Comparison of ENCODE assay signal across 8 cellular contexts in the genomic region with DNA sequence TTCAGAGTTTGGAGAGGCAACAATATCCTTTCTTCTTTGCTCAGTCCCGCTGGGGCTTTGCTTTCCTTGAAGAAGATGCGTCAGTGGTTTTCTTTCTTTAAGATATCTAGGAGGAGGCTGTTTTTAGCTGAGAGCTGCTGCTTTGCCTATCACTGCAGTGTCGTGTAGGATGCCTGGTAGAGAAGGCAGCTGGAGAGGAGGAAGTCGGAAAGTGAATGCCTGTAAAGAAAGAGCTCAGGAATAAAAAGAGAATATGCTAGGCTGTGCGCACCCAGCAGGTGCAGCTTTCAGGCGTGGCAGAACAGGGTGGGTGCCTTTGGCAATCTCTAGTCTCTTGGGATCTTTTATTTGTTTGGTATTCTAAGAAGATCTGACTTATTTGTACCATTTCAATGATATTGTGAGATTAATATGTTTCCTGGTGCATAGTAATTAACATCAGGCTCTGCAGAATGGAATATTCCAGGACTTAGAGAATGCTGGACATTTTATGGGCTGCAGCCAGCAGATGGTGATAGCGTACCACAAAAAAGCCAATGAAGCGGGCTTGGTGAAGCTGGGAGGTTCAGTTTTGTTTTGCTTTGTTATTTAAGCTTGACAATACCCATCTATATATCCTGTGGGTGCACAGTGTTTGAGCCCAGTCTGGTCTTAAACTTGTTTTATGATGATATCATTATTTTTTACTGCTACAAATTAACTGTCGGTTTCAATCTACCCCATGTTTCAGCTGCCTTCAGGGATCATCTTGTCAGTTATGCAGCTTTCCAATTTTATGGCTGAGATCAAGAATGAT. TPM values are rescaled to one million over a fixed set of nuclear protein-coding genes. Genes with fewer than 3 reads are reported as not detected.
DNase-seq lines count a peak whose midpoint lies in the region; ATAC-seq, FAIRE-seq and TF ChIP-seq lines count a peak whose summit lies in the region.

No MANE protein-coding gene starts in this region.

- no peak overlapping the region for H3K4me3 ChIP-seq in WERI-Rb-1 (ENCODE audit: low read depth, low read length)
- no peak overlapping the region for H3K4me3 ChIP-seq in endothelial cell of umbilical vein (replicated peaks in 1 of 3; ENCODE audit: insufficient read depth in 1 of 3, low read depth in 1 of 3, low read length in 3 of 3)
- H3K4me3 ChIP-seq in suprapubic skin: no peak overlapping the region

- WGBS in suprapubic skin: 39% methylated on average over 9 of the region's 9 CpGs

- TF ChIP-seq CTCF in AG09319 (IDR thresholded peaks at IDR 0.05; ENCODE audit: low read depth, low read length): peak; percentile 80
- TF ChIP-seq CTCF in WERI-Rb-1 (IDR thresholded peaks at IDR 0.05; ENCODE audit: low read depth, low read length): peak; percentile 75
- peak; percentile 67 to 68 for TF ChIP-seq CTCF in endothelial cell of umbilical vein (IDR thresholded peaks at IDR 0.05; ENCODE audit: extremely low read depth in 1 of 2, insufficient read depth in 1 of 2, low read depth in 1 of 2, low read length in 2 of 2)
- peak; percentile 43 to 62 for TF ChIP-seq CTCF in suprapubic skin (IDR thresholded peaks at IDR 0.05)

- intact Hi-C loops in endothelial cell of umbilical vein (cut with micrococcal nuclease): loop anchor here (1.0 to 2.0 kb wide), 9 partner anchors 35 to 1773 kb away; partner anchors contain the start of gene CAVIN2

- peak; percentile 75 for ATAC-seq in GM18502 (IDR thresholded peaks at IDR 0.05; ENCODE audit: poor library complexity, unreplicated experiment)
- peak; percentile 65 for ATAC-seq in HG02970 (IDR thresholded peaks at IDR 0.05; ENCODE audit: low FRiP score, unreplicated experiment)

- no peak overlapping the region for H3K4me2 ChIP-seq in endothelial cell of umbilical vein (ENCODE audit: insufficient read depth, low read length)

- no peaks in the 10 kb centered on the region for H3K79me2 ChIP-seq in endothelial cell of umbilical vein (ENCODE audit: control insufficient read depth, insufficient read depth, low read length)

- H3K9ac ChIP-seq in endothelial cell of umbilical vein (replicated peaks; ENCODE audit: extremely low read depth, insufficient read depth, low read length): no peak overlapping the region

- H3K27me3 ChIP-seq in WERI-Rb-1 (ENCODE audit: insufficient read depth, low read depth, severe bottlenecking): no peaks in the 10 kb centered on the region
- H3K27me3 ChIP-seq in endothelial cell of umbilical vein (ENCODE audit: control insufficient read depth in 2 of 2, insufficient read depth in 2 of 2, low read length in 2 of 2): no peaks in the 10 kb centered on the region
- H3K27me3 ChIP-seq in suprapubic skin: no peaks in the 10 kb centered on the region

- H3K36me3 ChIP-seq in WERI-Rb-1 (no peaks in the 10 kb centered on the region), endothelial cell of umbilical vein (ENCODE audit: control insufficient read depth in 2 of 2, extremely low read depth in 1 of 2, insufficient read depth in 2 of 2, low read length in 2 of 2) (no peaks in the 10 kb centered on the region), suprapubic skin (no peaks in the 10 kb centered on the region)

- TF ChIP-seq EP300 in suprapubic skin (IDR thresholded peaks at IDR 0.05): no peak

- H3K27ac ChIP-seq in WERI-Rb-1 (no peak overlapping the region), endothelial cell of umbilical vein (ENCODE audit: insufficient read depth, low read depth, low read length) (no peak overlapping the region), suprapubic skin (no peak overlapping the region)

- dilution Hi-C loops in endothelial cell of umbilical vein (cut with MboI; ENCODE audit: extremely low pct_ligation_motif_present, low sequenced_read_pairs): no loop called here

- H3K9me3 ChIP-seq in WERI-Rb-1 (ENCODE audit: severe bottlenecking) (no peaks in the 10 kb centered on the region), endothelial cell of umbilical vein (replicated peaks; ENCODE audit: control insufficient read depth, insufficient read depth, low read length) (no peaks in the 10 kb centered on the region), suprapubic skin (no peaks in the 10 kb centered on the region)

- DNase-seq in AG09319 (ENCODE audit: extremely low read depth, low read depth) (peak; percentile 36), NCI-H1930 (lab: John Stamatoyannopoulos, UW) (peak; percentile 28 to 50), WERI-Rb-1 (peak; percentile 53), endothelial cell of umbilical vein (ENCODE audit: low read depth, low spot score) (peak; percentile 86), middle frontal gyrus (ENCODE audit: extremely low spot score, low spot score) (peak; percentile 79), suprapubic skin (ENCODE audit: low spot score in 2 of 2) (no peak)

- no peak for TF ChIP-seq POLR2A in endothelial cell of umbilical vein (IDR thresholded peaks at IDR 0.05; ENCODE audit: low read depth, low read length)
- TF ChIP-seq POLR2A in suprapubic skin (IDR thresholded peaks at IDR 0.05): no peak

- CTCF ChIA-PET in endothelial cell of umbilical vein (lab: Charles Lee): interaction anchor here (0.6 to 12.1 kb wide), 78 partner anchors 9 to 1884 kb away, joined by 3 to 532 read pairs (median 4); partner anchors contain the start of genes CAVIN2 and TMEFF2

- no peak overlapping the region for H2AFZ ChIP-seq in endothelial cell of umbilical vein (ENCODE audit: low read depth, low read length)

- H3K4me1 ChIP-seq in endothelial cell of umbilical vein (ENCODE audit: control insufficient read depth, extremely low read depth, insufficient read depth, low read length) (peaks cover 2% of the 10 kb centered on the region), suprapubic skin (no peaks in the 10 kb centered on the region)

- H4K20me1 ChIP-seq in endothelial cell of umbilical vein (replicated peaks; ENCODE audit: control insufficient read depth, extremely low read depth, insufficient read depth, low read length): no peaks in the 10 kb centered on the region

- no peaks in the 10 kb centered on the region for H3K9me1 ChIP-seq in endothelial cell of umbilical vein (replicated peaks; ENCODE audit: control insufficient read depth, extremely low read depth, insufficient read depth, low read length)

- BruUV-seq in endothelial cell of umbilical vein (replicated peaks; lab: Mats Ljungman, UMichigan): no TSS peak

- POLR2A ChIA-PET in endothelial cell of umbilical vein (lab: Charles Lee): interaction anchor here (1.0 to 1.7 kb wide), 2 partner anchors 19 to 350 kb away, joined by 4 to 17 read pairs; no protein-coding TSS in a partner anchor

- FAIRE-seq in endothelial cell of umbilical vein (lab: Jason Lieb, UNC): peak; percentile 94

TF ChIP-seq in endothelial cell of umbilical vein, 7 proteins besides CTCF, POLR2A, EP300 and RAD21:
- TF ChIP-seq JUN (IDR thresholded peaks at IDR 0.05; ENCODE audit: borderline replicate concordance, insufficient read depth, insufficient read length, low read depth): no peak
- no peak for TF ChIP-seq MYC (IDR thresholded peaks at IDR 0.05; ENCODE audit: low read depth, low read length)
- TF ChIP-seq GATA2 (IDR thresholded peaks at IDR 0.05; ENCODE audit: insufficient read depth, insufficient read length, low read depth, low read length): no peak
- no peak for TF ChIP-seq FOS (IDR thresholded peaks at IDR 0.05; ENCODE audit: borderline replicate concordance, insufficient read depth, low read length)
- TF ChIP-seq, protein P1, sequence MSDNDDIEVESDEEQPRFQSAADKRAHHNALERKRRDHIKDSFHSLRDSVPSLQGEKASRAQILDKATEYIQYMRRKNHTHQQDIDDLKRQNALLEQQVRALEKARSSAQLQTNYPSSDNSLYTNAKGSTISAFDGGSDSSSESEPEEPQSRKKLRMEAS (IDR thresholded peaks at IDR 0.05; ENCODE audit: insufficient read depth, insufficient read length): no peak
- no peak for TF ChIP-seq EZH2 (IDR thresholded peaks at IDR 0.05; ENCODE audit: borderline replicate concordance, low read depth, low read length, severe bottlenecking)
- TF ChIP-seq POLR2AphosphoS5 (IDR thresholded peaks at IDR 0.05; ENCODE audit: insufficient read depth, low read depth, low read length): no peak

RNA-seq across cellular contexts. Expression of gene CAVIN2, which starts 34.9 kb away (rescaled TPM):
- 171 and 202 TPM in 2 replicates for total RNA-seq in endothelial cell of umbilical vein
- 210 and 260 TPM in 2 replicates for polyA plus RNA-seq in endothelial cell of umbilical vein
- polyA plus RNA-seq in endothelial cell of umbilical vein (2011; cell fraction: cytosol; rRNA removed): 295 and 361 TPM in 2 replicates
- 236 and 302 TPM in 2 replicates for polyA plus RNA-seq in endothelial cell of umbilical vein (2011; cell fraction: nucleus; rRNA removed)
- 209 and 239 TPM in 2 replicates for polyA plus RNA-seq in endothelial cell of umbilical vein (2012)
- polyA minus RNA-seq in endothelial cell of umbilical vein: 336 and 384 TPM in 2 replicates
- not detected for polyA minus RNA-seq in endothelial cell of umbilical vein (2011; cell fraction: cytosol; rRNA and poly(A)+ RNA removed)
- 217 and 316 TPM in 2 replicates for polyA minus RNA-seq in endothelial cell of umbilical vein (2011; cell fraction: nucleus; rRNA and poly(A)+ RNA removed)
- 10 to 100 TPM in 1 of 4 donors, 1 to 10 TPM in 3; 3.8 to 12.9 (median 6.7) TPM for total RNA-seq in suprapubic skin

Comparison
In these comparisons a context has a peak if more than half of its experiments do, and no peak if none do; other contexts are left out.
1. DNase-seq: peak in AG09319 (single experiment), NCI-H1930 (2 of 2), WERI-Rb-1 (single experiment), endothelial cell of umbilical vein (single experiment) and middle frontal gyrus (single experiment); none in suprapubic skin (0 of 2).
2. RNA of gene CAVIN2, which starts 34.9 kb away (total RNA-seq): 171 to 202 TPM in endothelial cell of umbilical vein; 3.8 to 12.9 TPM in suprapubic skin; every median in the first group is over 10 times any median in the second.
3. Peak in every context shown above with its lines, with median percentiles within 50 percentile points of each other: CTCF ChIP-seq.